ENCODE assay signal across 8 cellular contexts in genomic region chr3:149042766-149043386, GRCh38. TPM values are rescaled to one million over a fixed set of nuclear protein-coding genes. Genes with fewer than 3 reads are reported as not detected.
DNase-seq lines count a peak whose midpoint lies in the region; ATAC-seq and TF ChIP-seq lines count a peak whose summit lies in the region.

No MANE protein-coding gene starts in this region.

- H3K27ac Mint-ChIP-seq in activated T-helper 2 cell treated with anti-CD3 and anti-CD28 coated beads, Interferon-gamma antibody, Interleukin-2, Interleukin-4, amounts not matched to agents 10 μg/mL and 5 μg/mL and 100 μg/mL, durations not matched to agents 14 hours and 24 hours and 36 hours = peak overlapping the region; percentile 49
- H3K27ac Mint-ChIP-seq in stimulated activated memory B cell treated with anti-CD40 and anti-IgM and Interleukin-4, amounts not matched to agents 10 μg/mL and 1 μg/mL and 100 μg/mL, for 72 hours = peak overlapping the region; percentile 83

- peaks cover 48% of the 10 kb centered on the region for H3K36me3 Mint-ChIP-seq in activated T-helper 2 cell treated with anti-CD3 and anti-CD28 coated beads, Interferon-gamma antibody, Interleukin-2, Interleukin-4, amounts not matched to agents 10 μg/mL and 5 μg/mL and 100 μg/mL, durations not matched to agents 14 hours and 24 hours and 36 hours (ENCODE audit: low read depth)
- peaks cover 53% of the 10 kb centered on the region for H3K36me3 Mint-ChIP-seq in stimulated activated memory B cell treated with anti-CD40 and anti-IgM and Interleukin-4, amounts not matched to agents 10 μg/mL and 1 μg/mL and 100 μg/mL, for 72 hours

- peaks cover 23% of the 10 kb centered on the region for H3K4me1 Mint-ChIP-seq in activated T-helper 2 cell treated with anti-CD3 and anti-CD28 coated beads, Interferon-gamma antibody, Interleukin-2, Interleukin-4, amounts not matched to agents 10 μg/mL and 5 μg/mL and 100 μg/mL, durations not matched to agents 14 hours and 24 hours and 36 hours (ENCODE audit: low read depth)
- H3K4me1 Mint-ChIP-seq in stimulated activated memory B cell treated with anti-CD40 and anti-IgM and Interleukin-4, amounts not matched to agents 10 μg/mL and 1 μg/mL and 100 μg/mL, for 72 hours = peaks cover 11% of the 10 kb centered on the region

- H3K9me3 ChIP-seq in ascending aorta = no peaks in the 10 kb centered on the region

- H3K27ac ChIP-seq in 22Rv1 (peak overlapping the region; percentile 38), ascending aorta (no peak overlapping the region)

- no peaks in the 10 kb centered on the region for H3K27me3 Mint-ChIP-seq in activated T-helper 2 cell treated with anti-CD3 and anti-CD28 coated beads, Interferon-gamma antibody, Interleukin-2, Interleukin-4, amounts not matched to agents 10 μg/mL and 5 μg/mL and 100 μg/mL, durations not matched to agents 14 hours and 24 hours and 36 hours (ENCODE audit: low read depth)
- no peaks in the 10 kb centered on the region for H3K27me3 Mint-ChIP-seq in stimulated activated memory B cell treated with anti-CD40 and anti-IgM and Interleukin-4, amounts not matched to agents 10 μg/mL and 1 μg/mL and 100 μg/mL, for 72 hours

- H3K4me3 Mint-ChIP-seq in activated T-helper 2 cell treated with anti-CD3 and anti-CD28 coated beads, Interferon-gamma antibody, Interleukin-2, Interleukin-4, amounts not matched to agents 10 μg/mL and 5 μg/mL and 100 μg/mL, durations not matched to agents 14 hours and 24 hours and 36 hours (ENCODE audit: low read depth) = peak overlapping the region; percentile 28
- peak overlapping the region; percentile 62 for H3K4me3 Mint-ChIP-seq in stimulated activated memory B cell treated with anti-CD40 and anti-IgM and Interleukin-4, amounts not matched to agents 10 μg/mL and 1 μg/mL and 100 μg/mL, for 72 hours

- no peak overlapping the region for H3K4me3 ChIP-seq in ascending aorta

- H3K4me1 ChIP-seq in ascending aorta = no peaks in the 10 kb centered on the region

- no peaks in the 10 kb centered on the region for H3K27me3 ChIP-seq in ascending aorta

- intact Hi-C loops in activated T-helper 2 cell treated with anti-CD3 and anti-CD28 coated beads, Interferon-gamma antibody, Interleukin-2, Interleukin-4, amounts not matched to agents 10 μg/mL and 5 μg/mL and 100 μg/mL, durations not matched to agents 14 hours and 24 hours and 36 hours (cut with micrococcal nuclease) = loop anchor here (2.0 kb wide), 2 partner anchors 44 to 52 kb away; partner anchors contain the start of genes GYG1 and HLTF
- intact Hi-C loops in ascending aorta (cut with DNase I) = no loop called here

- H3K9me3 Mint-ChIP-seq in activated T-helper 2 cell treated with anti-CD3 and anti-CD28 coated beads, Interferon-gamma antibody, Interleukin-2, Interleukin-4, amounts not matched to agents 10 μg/mL and 5 μg/mL and 100 μg/mL, durations not matched to agents 14 hours and 24 hours and 36 hours = no peaks in the 10 kb centered on the region
- H3K9me3 Mint-ChIP-seq in stimulated activated memory B cell treated with anti-CD40 and anti-IgM and Interleukin-4, amounts not matched to agents 10 μg/mL and 1 μg/mL and 100 μg/mL, for 72 hours = no peaks in the 10 kb centered on the region

- no peak for TF ChIP-seq CTCF in 22Rv1 (IDR thresholded peaks at IDR 0.05)
- TF ChIP-seq CTCF in ascending aorta (IDR thresholded peaks at IDR 0.05) = no peak

- peaks cover 17 to 34% of the 10 kb centered on the region in 2 donors for H3K36me3 ChIP-seq in ascending aorta

- ATAC-seq in GM18873 (IDR thresholded peaks at IDR 0.05; ENCODE audit: low FRiP score, unreplicated experiment) = peak; percentile 79
- ATAC-seq in HG03039 (IDR thresholded peaks at IDR 0.05; ENCODE audit: unreplicated experiment) = peak; percentile 86
- ATAC-seq in stimulated activated memory B cell treated with anti-CD40 and anti-IgM and Interleukin-4, amounts not matched to agents 10 μg/mL and 1 μg/mL and 100 μg/mL, for 72 hours = no peak

- no peak for DNase-seq in activated T-helper 2 cell treated with anti-CD3 and anti-CD28 coated beads, Interferon-gamma antibody, Interleukin-2, Interleukin-4, amounts not matched to agents 10 μg/mL and 5 μg/mL and 100 μg/mL, durations not matched to agents 14 hours and 24 hours and 36 hours (ENCODE audit: low spot score)
- no peak for DNase-seq in NK-92 treated with Interleukin-12 subunit alpha and Interleukin-12 subunit beta, amount 100 ng/mL, for 24 hours (lab: John Stamatoyannopoulos, UW)
- DNase-seq in HK-2 (ENCODE audit: unreplicated experiment) = no peak
- no peak for DNase-seq in ascending aorta (ENCODE audit: low spot score in 2 of 2)

RNA-seq across cellular contexts. Expression of gene HLTF, which starts 43.5 kb away (rescaled TPM):
- total RNA-seq in activated T-helper 2 cell treated with anti-CD3 and anti-CD28 coated beads, Interferon-gamma antibody, Interleukin-2, Interleukin-4, amounts not matched to agents 10 μg/mL and 5 μg/mL and 100 μg/mL, durations not matched to agents 14 hours and 24 hours and 36 hours = 20.8 and 23.9 TPM in 2 replicates
- 136 TPM for total RNA-seq in ascending aorta

RNA-seq across cellular contexts. Expression of gene GYG1, which starts 51.5 kb away (rescaled TPM):
- 25.2 and 25.3 TPM in 2 replicates for total RNA-seq in activated T-helper 2 cell treated with anti-CD3 and anti-CD28 coated beads, Interferon-gamma antibody, Interleukin-2, Interleukin-4, amounts not matched to agents 10 μg/mL and 5 μg/mL and 100 μg/mL, durations not matched to agents 14 hours and 24 hours and 36 hours
- total RNA-seq in ascending aorta = 23.9 TPM
